ENCODE assay signal across 8 cellular contexts in the genomic region with DNA sequence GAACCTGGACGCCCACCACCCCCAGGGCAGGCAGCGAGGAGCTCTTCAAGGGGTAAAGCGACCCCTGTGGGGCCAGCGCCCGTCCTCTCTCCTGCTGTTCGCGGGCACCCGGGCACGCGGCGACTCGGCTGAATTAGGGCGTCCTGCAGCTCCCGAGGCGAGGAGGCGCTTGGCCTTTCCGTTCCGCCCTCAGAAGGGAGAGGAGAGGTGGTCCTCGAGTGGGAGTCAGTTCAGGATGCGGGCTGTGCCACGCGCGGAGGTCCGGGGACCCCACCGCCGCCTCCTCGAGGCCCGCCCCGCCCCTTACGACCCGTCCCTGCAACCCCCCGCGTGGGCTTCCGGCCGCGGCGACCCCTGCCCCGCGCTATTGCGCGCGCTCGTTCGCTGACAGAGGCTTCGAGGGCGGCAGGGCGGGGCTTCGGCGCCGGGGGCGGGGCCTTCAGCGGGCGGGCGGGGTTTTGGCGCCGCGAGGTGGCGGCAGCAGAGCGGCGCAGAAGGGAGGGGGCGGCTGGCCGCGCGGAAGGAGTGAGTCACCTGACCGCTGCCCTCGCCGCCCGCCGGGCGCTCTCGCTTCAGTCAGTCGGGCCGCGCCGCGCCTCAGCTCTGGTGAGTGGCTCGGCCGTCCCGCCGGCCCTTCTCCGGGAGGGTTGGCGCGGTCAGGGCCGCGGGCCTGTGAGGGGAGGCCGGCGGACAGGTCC. TPM values are rescaled to one million over a fixed set of nuclear protein-coding genes. Genes with fewer than 3 reads are reported as not detected.
A peak's percentile ranks its signal among the peaks of the same experiment; 100 is the strongest.
DNase-seq lines count a peak whose midpoint lies in the region; ATAC-seq and TF ChIP-seq lines count a peak whose summit lies in the region.

A gene (plus strand): TSS at position 575 of the 698 bp plus-strand sequence. CDS start 22,359 bp downstream, outside the sequence.

- peak; percentile 45 for ATAC-seq in HG02884 (IDR thresholded peaks at IDR 0.05; ENCODE audit: unreplicated experiment)

- H3K4me1 ChIP-seq in right atrium auricular region (peaks cover 0 to 44% of the 10 kb centered on the region in 2 donors), rectal smooth muscle tissue (ENCODE audit: control insufficient read depth, insufficient read depth, low read length) (peaks cover 10% of the 10 kb centered on the region), vagina (peaks cover 44% of the 10 kb centered on the region)

- H3K36me3 ChIP-seq in right atrium auricular region: no peaks in the 10 kb centered on the region
- H3K36me3 ChIP-seq in rectal smooth muscle tissue (ENCODE audit: control insufficient read depth, insufficient read depth, low read length): no peaks in the 10 kb centered on the region
- H3K36me3 ChIP-seq in vagina: no peaks in the 10 kb centered on the region

- intact Hi-C loops in vagina (cut with DNase I): no loop called here

- peak; percentile 20 for DNase-seq in NCI-H187 treated with DMSO at 0.1 percent for 48 hours (lab: John Stamatoyannopoulos, UW)
- peak; percentile 70 to 91 (median 78) for DNase-seq in T-helper 2 cell
- DNase-seq in right atrium auricular region (ENCODE audit: low spot score): peak; percentile 88
- DNase-seq in vagina (ENCODE audit: extremely low spot score in 2 of 2): no peak

- H3K9me3 ChIP-seq in right atrium auricular region (no peaks in the 10 kb centered on the region), vagina (no peaks in the 10 kb centered on the region)

- peak within 1 kb of the TSS; percentile 46 for H3K27ac ChIP-seq in angular gyrus (ENCODE audit: low read depth, low read length)
- H3K27ac ChIP-seq in right atrium auricular region: peak within 1 kb of the TSS; percentile 93 to 95
- H3K27ac ChIP-seq in rectal smooth muscle tissue (ENCODE audit: low read depth, low read length): peak within 1 kb of the TSS; percentile 89
- H3K27ac ChIP-seq in vagina: peak within 1 kb of the TSS; percentile 94

- H3K27me3 ChIP-seq in right atrium auricular region (no peaks in the 10 kb centered on the region), rectal smooth muscle tissue (ENCODE audit: control insufficient read depth, insufficient read depth, low read length) (no peaks in the 10 kb centered on the region), vagina (no peaks in the 10 kb centered on the region)

- peak; percentile 59 for TF ChIP-seq CTCF in GM12875 (IDR thresholded peaks at IDR 0.05; ENCODE audit: borderline replicate concordance, insufficient read depth, low read depth, low read length)
- peak; percentile 40 to 75 for TF ChIP-seq CTCF in right atrium auricular region (IDR thresholded peaks at IDR 0.05)
- TF ChIP-seq CTCF in vagina (IDR thresholded peaks at IDR 0.05): no peak

- H3K9ac ChIP-seq in rectal smooth muscle tissue (ENCODE audit: low read length): peak within 1 kb of the TSS; percentile 66

- TF ChIP-seq POLR2A in vagina (IDR thresholded peaks at IDR 0.05): peak in 1 of 2 donors; percentile 91

- H3K4me3 ChIP-seq in GM12875 (ENCODE audit: low read depth, low read length) (peak within 1 kb of the TSS; percentile 61), right atrium auricular region (peak within 1 kb of the TSS; percentile 57 to 89), rectal smooth muscle tissue (ENCODE audit: low read length) (peak within 1 kb of the TSS; percentile 84), vagina (peak within 1 kb of the TSS; percentile 82 to 96)

RNA-seq across cellular contexts. Expression of the gene that starts here (rescaled TPM):
- 10 to 100 TPM; 16.0 to 31.2 TPM for total RNA-seq in right atrium auricular region
- 33.1 TPM for total RNA-seq in vagina

Comparison
In these comparisons a context has a peak if more than half of its experiments do, and no peak if none do; other contexts are left out.
1. CTCF ChIP-seq: peak in GM12875 (single experiment) and right atrium auricular region (2 of 2); none in vagina (0 of 3).
2. DNase-seq: peak in NCI-H187 treated with DMSO at 0.1 percent for 48 hours (single experiment), T-helper 2 cell (5 of 5) and right atrium auricular region (single experiment); none in vagina (0 of 2).
3. Peak in every context shown above with its lines, with median percentiles within 50 percentile points of each other: H3K4me3 ChIP-seq and H3K27ac ChIP-seq.